ENCODE assay signal across 8 cellular contexts in genomic region chr1:112337028-112337531, GRCh38. TPM values are rescaled to one million over a fixed set of nuclear protein-coding genes. Genes with fewer than 3 reads are reported as not detected.
DNase-seq lines count a peak whose midpoint lies in the region; ATAC-seq and TF ChIP-seq lines count a peak whose summit lies in the region.

No MANE protein-coding gene starts in this region.

- peak overlapping the region; percentile 12; the same call in 1 of the 2 replicates for H3K4me2 ChIP-seq in PC-9
- no peak overlapping the region for H3K4me2 ChIP-seq in mesendoderm (ENCODE audit: low read length)

- H3K9ac ChIP-seq in mesendoderm (ENCODE audit: low read length) = no peak overlapping the region

- H3F3A ChIP-seq in PC-9 (ENCODE audit: insufficient read depth, low read depth) = no peaks in the 10 kb centered on the region

- H3K79me1 ChIP-seq in mesendoderm (ENCODE audit: low read length) = no peaks in the 10 kb centered on the region

- H4K20me1 ChIP-seq in PC-9 (ENCODE audit: insufficient read depth) = no peaks in the 10 kb centered on the region

- no peak overlapping the region for H2AK5ac ChIP-seq in mesendoderm (ENCODE audit: low read length)

- no peaks in the 10 kb centered on the region for H3K79me2 ChIP-seq in PC-9 (ENCODE audit: low read depth)
- no peaks in the 10 kb centered on the region for H3K79me2 ChIP-seq in mesendoderm (ENCODE audit: control insufficient read depth, insufficient read depth, low read length)

- H3K18ac ChIP-seq in mesendoderm (ENCODE audit: low read length) = no peak overlapping the region

- H3K4me3 ChIP-seq in PC-9 (no peak overlapping the region), mesendoderm (ENCODE audit: low read length) (no peak overlapping the region)

- no peak overlapping the region for H3K4ac ChIP-seq in mesendoderm (ENCODE audit: low read depth, low read length)

- no peak overlapping the region for H4K8ac ChIP-seq in mesendoderm (ENCODE audit: low read depth, low read length)

- H3K56ac ChIP-seq in mesendoderm (ENCODE audit: low read length) = no peak overlapping the region

- no peak overlapping the region for H3K27ac ChIP-seq in PC-9
- H3K27ac ChIP-seq in mesendoderm (ENCODE audit: low read depth, low read length) = no peak overlapping the region

- H3K27ac Mint-ChIP-seq in chondrocyte (ENCODE audit: unreplicated experiment) = no peak overlapping the region

- no peak overlapping the region for H2BK120ac ChIP-seq in mesendoderm (ENCODE audit: low read depth, low read length)

- no peak overlapping the region for H2BK5ac ChIP-seq in mesendoderm (ENCODE audit: low read length)

- DNase-seq in COLO668 (lab: John Stamatoyannopoulos, UW; ENCODE audit: unreplicated experiment) (peak; percentile 40), HCEC 1CT (peak; percentile 39), PC-9 (peak in 1 of 2 experiments; percentile 11), chondrocyte (ENCODE audit: low spot score) (no peak), mesendoderm (peak; percentile 67), amniotic stem cell (lab: John Stamatoyannopoulos, UW) (no peak)

- H3K36me3 ChIP-seq in PC-9 (ENCODE audit: low read depth) = no peaks in the 10 kb centered on the region
- H3K36me3 ChIP-seq in mesendoderm (ENCODE audit: control insufficient read depth, insufficient read depth, low read length) = no peaks in the 10 kb centered on the region

- no peaks in the 10 kb centered on the region for H3K4me1 Mint-ChIP-seq in chondrocyte (ENCODE audit: low read depth)

- no peak overlapping the region for H3K4me3 Mint-ChIP-seq in chondrocyte (ENCODE audit: unreplicated experiment)

- CTCF ChIA-PET in PC-9 (lab: Charles Lee) = interaction anchor here (0.6 to 0.7 kb wide), 3 partner anchors 53 to 456 kb away, joined by 3 to 5 read pairs (median 3); no protein-coding TSS in a partner anchor

- H3K23ac ChIP-seq in mesendoderm (ENCODE audit: low read length) = no peak overlapping the region

- TF ChIP-seq CTCF in PC-9 (conservative IDR thresholded peaks at IDR 0.05) (peak; percentile 68), chondrocyte (IDR thresholded peaks at IDR 0.05) (peak; percentile 74)

- intact Hi-C loops in PC-9 (cut with micrococcal nuclease; ENCODE audit: unreplicated experiment) = no loop called here

- no peak for ATAC-seq in HG03457 (IDR thresholded peaks at IDR 0.05; ENCODE audit: unreplicated experiment)
- ATAC-seq in HG03025 (IDR thresholded peaks at IDR 0.05; ENCODE audit: low FRiP score, unreplicated experiment) = no peak

- peak overlapping the region; percentile 10; the same call in 1 of the 2 replicates for H2AFZ ChIP-seq in PC-9

- no TSS peak for BruUV-seq in PC-9 (replicated peaks; lab: Mats Ljungman, UMichigan)

- no peaks in the 10 kb centered on the region for H3K9me3 Mint-ChIP-seq in chondrocyte (ENCODE audit: low read depth)

- H4K5ac ChIP-seq in mesendoderm (ENCODE audit: low read length) = no peak overlapping the region

- no peaks in the 10 kb centered on the region for H3K9me2 ChIP-seq in PC-9 (ENCODE audit: insufficient read depth)

- H3K9me3 ChIP-seq in PC-9 (ENCODE audit: insufficient read depth, low read depth) = no peaks in the 10 kb centered on the region

- H3K4me1 ChIP-seq in PC-9 (replicated peaks; ENCODE audit: insufficient read depth) (no peaks in the 10 kb centered on the region), mesendoderm (ENCODE audit: control insufficient read depth, low read depth, low read length) (no peaks in the 10 kb centered on the region)

- no peaks in the 10 kb centered on the region for H3K36me3 Mint-ChIP-seq in chondrocyte (ENCODE audit: low read depth)

- H2BK15ac ChIP-seq in mesendoderm (replicated peaks; ENCODE audit: low read depth) = no peak overlapping the region

- POLR2A ChIA-PET in PC-9 (lab: Charles Lee; ENCODE audit: unreplicated experiment) = no interaction called here

- peaks cover 59% of the 10 kb centered on the region for H3K27me3 Mint-ChIP-seq in chondrocyte (ENCODE audit: low read depth)

- H3K27me3 ChIP-seq in PC-9 (ENCODE audit: insufficient read depth, low read depth) = peaks cover 89% of the 10 kb centered on the region
- H3K27me3 ChIP-seq in mesendoderm (ENCODE audit: insufficient read depth, low read length, poor library complexity) = no peaks in the 10 kb centered on the region

- WGBS in mesendoderm (ENCODE audit: extremely low coverage, insufficient coverage, low lambda C conversion rate) = no CpG with 5 or more reads among the region's 13 CpGs

RNA-seq across cellular contexts. Expression of gene CTTNBP2NL, which starts 58.9 kb away (rescaled TPM):
- total RNA-seq in PC-9 (2021) (28.7 and 32.2 TPM in 2 replicates), chondrocyte (52.2 to 58.7 TPM (median 52.4 TPM) in 3 replicates)
- polyA plus RNA-seq in mesendoderm (2013, experiment 1 of 2) = 12.2 TPM
- polyA plus RNA-seq in mesendoderm (2013, experiment 2 of 2) = 13.3 TPM

Comparison
In these comparisons a context has a peak if more than half of its experiments do, and no peak if none do; other contexts are left out.
1. DNase-seq: peak in COLO668 (single experiment), HCEC 1CT (single experiment) and mesendoderm (single experiment); none in chondrocyte (single experiment) and amniotic stem cell (single experiment).